1 cellular context compared by ENCODE assay signal in the genomic region with DNA sequence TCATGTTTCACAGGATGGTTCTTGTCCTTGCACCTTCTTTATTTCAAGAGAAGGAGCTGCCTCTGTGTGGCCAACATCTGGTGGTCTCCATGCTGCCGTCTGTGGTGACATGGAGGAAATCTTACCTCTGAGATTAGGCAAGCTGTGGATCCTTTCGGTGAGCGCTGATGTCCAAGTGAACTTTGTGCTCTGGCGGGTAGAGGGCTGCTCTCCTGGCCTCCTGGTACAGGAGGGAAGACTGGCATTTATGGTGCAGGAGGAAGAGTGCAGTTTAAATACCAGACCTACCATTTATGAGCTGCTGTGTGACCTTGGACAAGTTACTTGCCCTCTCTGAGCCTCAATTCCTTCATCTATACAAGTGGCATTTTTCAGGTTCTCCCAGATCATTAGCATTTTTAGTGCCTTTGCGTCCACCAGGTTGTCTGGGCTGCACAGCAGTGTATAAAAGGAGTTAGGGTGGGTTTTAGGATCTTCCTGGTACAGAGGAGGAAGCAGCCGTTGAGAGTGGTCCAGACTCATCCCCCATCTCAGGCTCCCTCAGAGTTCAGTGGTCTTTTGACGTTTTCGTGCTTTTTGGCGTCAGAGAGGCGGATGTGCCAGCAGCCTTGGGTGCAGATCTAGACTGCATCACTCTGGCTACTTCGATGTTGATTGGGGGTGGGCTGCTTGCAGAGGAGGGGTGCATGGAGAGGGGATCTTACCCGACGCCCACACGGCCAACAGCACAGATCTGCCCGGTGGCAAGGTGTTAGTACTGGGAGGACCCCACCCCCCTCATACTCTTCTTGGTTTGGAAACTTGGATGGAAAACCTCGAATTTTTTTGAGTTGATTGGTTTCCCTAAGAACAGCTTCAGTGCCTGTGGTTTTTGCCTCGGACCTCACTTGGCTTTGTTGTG.
TF ChIP-seq lines count a peak whose summit lies in the region.

No MANE protein-coding gene starts in this region.

TF ChIP-seq in H1, 55 proteins besides CTCF, POLR2A, EP300 and RAD21:
- peak; percentile 74 for TF ChIP-seq KDM1A (IDR thresholded peaks at IDR 0.05; ENCODE audit: borderline replicate concordance, low read length)
- peak in 1 of 2 experiments; percentile 58; a peak in 1 of 4 replicates for TF ChIP-seq HDAC2 (IDR thresholded peaks at IDR 0.05; ENCODE audit: borderline replicate concordance in 1 of 2, low read depth in 2 of 2, low read length in 2 of 2)
- no peak for TF ChIP-seq CHD2 (IDR thresholded peaks at IDR 0.05; ENCODE audit: low read length)
- no peak for TF ChIP-seq HDAC6 (IDR thresholded peaks at IDR 0.05; ENCODE audit: low read depth, low read length)
- TF ChIP-seq BACH1 (IDR thresholded peaks at IDR 0.05; ENCODE audit: low read length), result no peak
